15 cellular contexts compared by ENCODE assay signal in genomic region chr10:3091921-3092320, GRCh38. TPM values are rescaled to one million over a fixed set of nuclear protein-coding genes. Genes with fewer than 3 reads are reported as not detected.
DNase-seq lines count a peak whose midpoint lies in the region; ATAC-seq and TF ChIP-seq lines count a peak whose summit lies in the region.
"Had no signal": no experiment of that assay in that cellular context is flagged by ENCODE, and none has a peak within 500 bp of the region (broad histone marks: within the 10 kb centered on the region; RNA-seq: fewer than 3 reads in every experiment).

No MANE protein-coding gene starts in this region.

- 62 to 83% methylated on average over 5 of the region's 5 CpGs for WGBS in heart right ventricle, 2 donors

- H3K27ac Mint-ChIP-seq in activated naive CD8-positive, alpha-beta T cell treated with anti-CD3 and anti-CD28 coated beads, Interleukin-2, amount 50 U/mL, for 24 hours: peak overlapping the region; percentile 95

- ATAC-seq in Right ventricle myocardium superior (ENCODE audit: poor library complexity): no peak
- ATAC-seq in heart right ventricle: no peak
- ATAC-seq in activated naive CD8-positive, alpha-beta T cell treated with anti-CD3 and anti-CD28 coated beads, Interleukin-2, amount 50 U/mL, for 24 hours: no peak
- ATAC-seq in lower lobe of right lung: no peak
- ATAC-seq: T-cell had no signal

- peaks cover 0 to 10% (median 0%) of the 10 kb centered on the region in 9 donors for H3K36me3 ChIP-seq in heart right ventricle
- no peaks in the 10 kb centered on the region for H3K36me3 ChIP-seq in lower lobe of right lung
- H3K36me3 ChIP-seq in tibial artery: no peaks in the 10 kb centered on the region

- H3K4me1 Mint-ChIP-seq in activated naive CD8-positive, alpha-beta T cell treated with anti-CD3 and anti-CD28 coated beads, Interleukin-2, amount 50 U/mL, for 24 hours: peaks cover 72% of the 10 kb centered on the region

- TF ChIP-seq CTCF in heart right ventricle (IDR thresholded peaks at IDR 0.05): no peak
- no peak for TF ChIP-seq CTCF in lower lobe of right lung (IDR thresholded peaks at IDR 0.05)
- no peak for TF ChIP-seq CTCF in tibial artery (IDR thresholded peaks at IDR 0.05)

- no peak overlapping the region for H3K27ac ChIP-seq in heart right ventricle
- H3K27ac ChIP-seq in lower lobe of right lung: peak overlapping the region; percentile 68
- peak overlapping the region; percentile 62 to 69 for H3K27ac ChIP-seq in tibial artery
- H3K27ac ChIP-seq: HL-60 had no signal

- DNase-seq in Right ventricle myocardium superior (peak; percentile 14), heart right ventricle (no peak), lower lobe of right lung (no peak), tibial artery (no peak)
- DNase-seq in activated naive CD8-positive, alpha-beta T cell treated with anti-CD3 and anti-CD28 coated beads, Interleukin-2, amount 50 U/mL, for 24 hours: no peak
- DNase-seq in stimulated activated CD4-positive, alpha-beta T cell treated with anti-CD3 and anti-CD28 coated beads, Interleukin-4, amount 100 ng/mL, for 4 hours: no peak
- no peak for DNase-seq in central memory CD4-positive, alpha-beta T cell
- DNase-seq in activated CD4-positive, alpha-beta T cell treated with anti-CD3 and anti-CD28 coated beads, Interleukin-2, amount 50 U/mL, for 1 hour: no peak
- DNase-seq: DND-41, NCI-H146, NCI-H446 treated with DMSO at 0.1 percent for 48 hours, T-cell had no signal

- intact Hi-C loops in Right ventricle myocardium superior (cut with DNase I): no loop called here
- intact Hi-C loops in heart right ventricle (cut with DNase I): no loop called here
- intact Hi-C loops in lower lobe of right lung (cut with DNase I): no loop called here
- intact Hi-C loops in tibial artery (cut with DNase I; ENCODE audit: low total_unique reads): no loop called here

- H3K4me3 ChIP-seq in heart right ventricle (no peak overlapping the region), lower lobe of right lung (no peak overlapping the region), tibial artery (no peak overlapping the region)
- H3K4me3 ChIP-seq: lung had no signal

- H3K27me3 ChIP-seq in heart right ventricle (no peaks in the 10 kb centered on the region), lower lobe of right lung (ENCODE audit: low read depth) (no peaks in the 10 kb centered on the region), tibial artery (no peaks in the 10 kb centered on the region)

- no peaks in the 10 kb centered on the region for H3K9me3 Mint-ChIP-seq in activated naive CD8-positive, alpha-beta T cell treated with anti-CD3 and anti-CD28 coated beads, Interleukin-2, amount 50 U/mL, for 24 hours
- H3K9me3 Mint-ChIP-seq: T-cell had no signal

- H3K27me3 Mint-ChIP-seq in activated naive CD8-positive, alpha-beta T cell treated with anti-CD3 and anti-CD28 coated beads, Interleukin-2, amount 50 U/mL, for 24 hours: no peaks in the 10 kb centered on the region
- H3K27me3 Mint-ChIP-seq: activated CD4-positive, alpha-beta T cell treated with anti-CD3 and anti-CD28 coated beads for 36 hours; T-cell had no signal

- H3K36me3 Mint-ChIP-seq in activated naive CD8-positive, alpha-beta T cell treated with anti-CD3 and anti-CD28 coated beads, Interleukin-2, amount 50 U/mL, for 24 hours (ENCODE audit: low read depth): peaks cover 64% of the 10 kb centered on the region

- H3K4me1 ChIP-seq in heart right ventricle: peaks cover 6 to 61% (median 52%) of the 10 kb centered on the region in 9 donors
- peaks cover 28% of the 10 kb centered on the region for H3K4me1 ChIP-seq in lower lobe of right lung
- H3K4me1 ChIP-seq in tibial artery: peaks cover 3 to 58% (median 32%) of the 10 kb centered on the region in 4 donors

- H3K9me3 ChIP-seq in heart right ventricle (no peaks in the 10 kb centered on the region), lower lobe of right lung (no peaks in the 10 kb centered on the region), tibial artery (no peaks in the 10 kb centered on the region)

- peak overlapping the region; percentile 12 for H3K4me3 Mint-ChIP-seq in activated naive CD8-positive, alpha-beta T cell treated with anti-CD3 and anti-CD28 coated beads, Interleukin-2, amount 50 U/mL, for 24 hours
- H3K4me3 Mint-ChIP-seq: activated CD4-positive, alpha-beta T cell treated with anti-CD3 and anti-CD28 coated beads for 36 hours had no signal

RNA-seq across cellular contexts. Expression of gene PFKP, which starts 24.6 kb away (rescaled TPM):
- total RNA-seq in Right ventricle myocardium superior: 155 TPM
- total RNA-seq in heart right ventricle: 100 to 1,000 TPM; 138 to 316 (median 220) TPM
- polyA plus RNA-seq in heart right ventricle: 100 to 1,000 TPM in 1 of 2 donors, 10 to 100 TPM in 1; 68.3 to 230 TPM
- total RNA-seq in lower lobe of right lung: 23.5 TPM

Comparison
In these comparisons a context has a peak if more than half of its experiments do, and no peak if none do; other contexts are left out.
1. H3K27ac ChIP-seq: peak in lower lobe of right lung (single experiment) and tibial artery (2 of 2); none in heart right ventricle (0 of 10).